ENCODE assay signal across 1 cellular context in genomic region chr21:35294231-35294898, GRCh38.
TF ChIP-seq lines count a peak whose summit lies in the region.

No MANE protein-coding gene starts in this region.

TF ChIP-seq in K562, 482 proteins besides CTCF, POLR2A, EP300 and RAD21 (continued from another document):
- TF ChIP-seq TGIF2 (CRISPR knock-in tag; IDR thresholded peaks at IDR 0.05) (no peak), PBX2 (CRISPR knock-in tag; IDR thresholded peaks at IDR 0.05; ENCODE audit: low read depth) (no peak), PBX2 (tag; conservative IDR thresholded peaks at IDR 0.05; ENCODE audit: low read depth) (peak; percentile 63), USF2 (CRISPR knock-in tag; IDR thresholded peaks at IDR 0.05) (no peak), TAF7 (tag; IDR thresholded peaks at IDR 0.05) (no peak), SP2 (IDR thresholded peaks at IDR 0.05; ENCODE audit: extremely low read depth, low read depth, low read length, poor library complexity, severe bottlenecking) (no peak), ZNF197 (CRISPR knock-in tag; IDR thresholded peaks at IDR 0.05; ENCODE audit: low read depth) (no peak), ZNF277 (CRISPR knock-in tag; IDR thresholded peaks at IDR 0.05; ENCODE audit: borderline replicate concordance) (no peak), ZNF253 (CRISPR knock-in tag; conservative IDR thresholded peaks at IDR 0.05) (no peak), HMGN3 (IDR thresholded peaks at IDR 0.05; ENCODE audit: borderline replicate concordance, extremely low read depth, insufficient read length, low read depth, low read length) (no peak), CBFA2T3 (IDR thresholded peaks at IDR 0.05) (0 out of 2 replicates have a peak, but pooled peaks have one; percentile 7), PHF21A (IDR thresholded peaks at IDR 0.05; ENCODE audit: borderline replicate concordance, low read depth) (no peak), ZNF699 (CRISPR knock-in tag; IDR thresholded peaks at IDR 0.05; ENCODE audit: insufficient replicate concordance) (no peak), KAT2B (IDR thresholded peaks at IDR 0.05; ENCODE audit: low read depth, low read length) (no peak), RNF219 (CRISPR knock-in tag; IDR thresholded peaks at IDR 0.05) (no peak)
